In the genomic region with DNA sequence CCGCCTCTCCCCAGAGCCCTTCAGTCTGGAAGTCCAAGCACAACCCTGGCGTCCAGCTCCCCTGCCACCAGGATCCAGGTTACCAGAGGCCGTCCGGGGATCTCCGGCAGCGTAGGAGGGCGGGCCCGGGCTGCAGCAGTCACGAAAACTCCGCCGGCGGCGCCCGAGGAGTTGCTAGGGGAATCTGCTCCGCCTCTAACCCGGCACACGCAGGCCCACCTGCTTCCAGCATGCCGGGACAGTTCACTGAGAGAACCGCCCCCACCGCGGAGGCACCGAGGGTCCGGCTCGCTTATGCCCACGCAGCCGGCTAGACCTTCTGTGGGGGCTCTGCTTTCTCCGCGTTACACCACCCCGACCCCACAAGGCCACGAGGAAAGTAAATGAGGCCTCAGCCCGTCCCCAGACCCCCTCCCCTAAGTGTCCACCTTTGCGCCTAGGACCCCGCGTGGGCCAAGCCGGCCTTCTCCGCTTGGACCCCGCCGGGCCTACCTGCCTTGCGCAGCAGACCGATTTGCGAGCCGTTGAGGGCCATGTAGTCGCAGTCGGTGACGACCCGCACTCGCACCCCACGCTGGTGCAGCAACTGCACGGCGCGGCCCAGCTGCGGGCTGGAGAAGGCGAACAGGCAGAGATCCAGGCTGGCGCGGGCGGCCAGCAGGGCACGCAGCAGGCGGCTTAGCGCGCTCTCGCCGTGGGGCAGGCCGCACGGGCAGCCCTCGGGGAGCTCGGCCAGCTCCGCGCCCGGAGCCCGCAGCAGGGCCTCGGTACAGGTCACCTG, we compare ENCODE assay signal across 8 cellular contexts. TPM values are rescaled to one million over a fixed set of nuclear protein-coding genes. Genes with fewer than 3 reads are reported as not detected.
DNase-seq lines count a peak whose midpoint lies in the region; ATAC-seq and TF ChIP-seq lines count a peak whose summit lies in the region.

No MANE protein-coding gene starts in this region.

- intact Hi-C loops in sciatic nerve (cut with DNase I), result no loop called here

- peaks cover 25% of the 10 kb centered on the region for H3K4me1 ChIP-seq in OCI-LY1 (ENCODE audit: insufficient read depth, low read length, severe bottlenecking)

- H3K9me2 ChIP-seq in OCI-LY1 (ENCODE audit: low read depth, low read length), result no peaks in the 10 kb centered on the region

- TF ChIP-seq CTCF in OCI-LY1 (IDR thresholded peaks at IDR 0.05; ENCODE audit: low read length) (no peak), fibroblast of the aortic adventitia (IDR thresholded peaks at IDR 0.05; ENCODE audit: insufficient read depth, low read length) (no peak)

- no peaks in the 10 kb centered on the region for H3F3A ChIP-seq in OCI-LY1 (ENCODE audit: insufficient read depth, low read length)

- H3K4me2 ChIP-seq in OCI-LY1 (ENCODE audit: low read length), result peak overlapping the region; percentile 94

- H3K27ac Mint-ChIP-seq in activated T-cell treated with anti-CD3 and anti-CD28 coated beads, Interleukin-2, amount 50 U/mL, for 72 hours, result peak overlapping the region; percentile 52

- H3K9ac ChIP-seq in OCI-LY1 (ENCODE audit: low read length), result peak overlapping the region; percentile 98

- peaks cover 0 to 1% of the 10 kb centered on the region in 2 donors for H3K36me3 Mint-ChIP-seq in activated T-cell treated with anti-CD3 and anti-CD28 coated beads, Interleukin-2, amount 50 U/mL, for 72 hours (ENCODE audit: insufficient read depth in 2 of 2)

- H3K4me3 ChIP-seq in OCI-LY1 (ENCODE audit: low read depth, low read length, poor library complexity, severe bottlenecking), result peak overlapping the region; percentile 92
- H3K4me3 ChIP-seq in fibroblast of the aortic adventitia (ENCODE audit: low read depth, low read length), result peak overlapping the region; percentile 80

- H3K4me1 Mint-ChIP-seq in activated T-cell treated with anti-CD3 and anti-CD28 coated beads, Interleukin-2, amount 50 U/mL, for 72 hours (ENCODE audit: low read depth), result peaks cover 17% of the 10 kb centered on the region

- peak overlapping the region; percentile 66 for H3K27ac ChIP-seq in OCI-LY1 (ENCODE audit: low read depth, low read length, poor library complexity, severe bottlenecking)

- peaks cover 37% of the 10 kb centered on the region for H3K36me3 ChIP-seq in OCI-LY1 (ENCODE audit: insufficient read depth, low read length)

- peak; percentile 76 for DNase-seq in activated T-cell treated with anti-CD3 and anti-CD28 coated beads, Interleukin-2, amount 50 U/mL, for 72 hours
- DNase-seq in fibroblast of the aortic adventitia (ENCODE audit: low read depth), result peak; percentile 54
- DNase-seq in sciatic nerve (ENCODE audit: low spot score), result peak; percentile 80
- no peak for DNase-seq in putamen (ENCODE audit: low spot score)
- no peak for DNase-seq in islet precursor cell

- peak overlapping the region; percentile 90 for H3K4me3 Mint-ChIP-seq in activated T-cell treated with anti-CD3 and anti-CD28 coated beads, Interleukin-2, amount 50 U/mL, for 72 hours

- H4K20me1 ChIP-seq in OCI-LY1 (ENCODE audit: insufficient read depth, low read length), result no peaks in the 10 kb centered on the region

- H3K79me2 ChIP-seq in OCI-LY1 (ENCODE audit: insufficient read depth, low read length), result peaks cover 21% of the 10 kb centered on the region

- TF ChIP-seq POLR2A in GM18505 (IDR thresholded peaks at IDR 0.05; ENCODE audit: borderline replicate concordance, extremely low read depth, insufficient read depth, insufficient read length), result peak; percentile 23

- ATAC-seq in GM18505 (IDR thresholded peaks at IDR 0.05; ENCODE audit: unreplicated experiment) (peak; percentile 31), HG02870 (IDR thresholded peaks at IDR 0.05; ENCODE audit: unreplicated experiment) (peak; percentile 46), sciatic nerve (peak; percentile 55)
- ATAC-seq in activated T-cell treated with anti-CD3 and anti-CD28 coated beads, Interleukin-2, amount 50 U/mL, for 72 hours (replicated peaks in 1 of 2), result peak; percentile 55 to 58

- no peak overlapping the region for H2AFZ ChIP-seq in OCI-LY1 (ENCODE audit: low read length)

- H3K9me3 ChIP-seq in OCI-LY1 (ENCODE audit: low read length), result no peaks in the 10 kb centered on the region

- no peaks in the 10 kb centered on the region for H3K27me3 ChIP-seq in OCI-LY1 (ENCODE audit: insufficient read depth, low read length)

- no peaks in the 10 kb centered on the region for H3K27me3 Mint-ChIP-seq in activated T-cell treated with anti-CD3 and anti-CD28 coated beads, Interleukin-2, amount 50 U/mL, for 72 hours (ENCODE audit: low read depth)

- no peaks in the 10 kb centered on the region for H3K9me3 Mint-ChIP-seq in activated T-cell treated with anti-CD3 and anti-CD28 coated beads, Interleukin-2, amount 50 U/mL, for 72 hours

RNA-seq across cellular contexts. Expression of a gene that starts 0.6 kb away (rescaled TPM):
- total RNA-seq in activated T-cell treated with anti-CD3 and anti-CD28 coated beads, Interleukin-2, amount 50 U/mL, for 72 hours, result 1 to 10 TPM; 6.8 to 8.0 TPM
- 3.1 and 4.3 TPM in 2 replicates for total RNA-seq in fibroblast of the aortic adventitia (ENCODE audit: low replicate concordance)
- total RNA-seq in sciatic nerve, result 7.6 TPM

RNA-seq across cellular contexts. Expression of a gene that starts 31.4 kb away (rescaled TPM):
- total RNA-seq in activated T-cell treated with anti-CD3 and anti-CD28 coated beads, Interleukin-2, amount 50 U/mL, for 72 hours, result 10 to 100 TPM; 27.3 to 29.2 TPM
- total RNA-seq in fibroblast of the aortic adventitia (ENCODE audit: low replicate concordance) (67.3 and 78.2 TPM in 2 replicates), sciatic nerve (59.1 TPM)

Comparison
In these comparisons a context has a peak if more than half of its experiments do, and no peak if none do; other contexts are left out.
1. DNase-seq: peak in activated T-cell treated with anti-CD3 and anti-CD28 coated beads, Interleukin-2, amount 50 U/mL, for 72 hours (2 of 2), fibroblast of the aortic adventitia (single experiment) and sciatic nerve (single experiment); none in putamen (single experiment) and islet precursor cell (single experiment).
2. Peak in every context shown above with its lines, with median percentiles within 50 percentile points of each other: ATAC-seq.